24 cellular contexts compared by ENCODE assay signal in the genomic region with DNA sequence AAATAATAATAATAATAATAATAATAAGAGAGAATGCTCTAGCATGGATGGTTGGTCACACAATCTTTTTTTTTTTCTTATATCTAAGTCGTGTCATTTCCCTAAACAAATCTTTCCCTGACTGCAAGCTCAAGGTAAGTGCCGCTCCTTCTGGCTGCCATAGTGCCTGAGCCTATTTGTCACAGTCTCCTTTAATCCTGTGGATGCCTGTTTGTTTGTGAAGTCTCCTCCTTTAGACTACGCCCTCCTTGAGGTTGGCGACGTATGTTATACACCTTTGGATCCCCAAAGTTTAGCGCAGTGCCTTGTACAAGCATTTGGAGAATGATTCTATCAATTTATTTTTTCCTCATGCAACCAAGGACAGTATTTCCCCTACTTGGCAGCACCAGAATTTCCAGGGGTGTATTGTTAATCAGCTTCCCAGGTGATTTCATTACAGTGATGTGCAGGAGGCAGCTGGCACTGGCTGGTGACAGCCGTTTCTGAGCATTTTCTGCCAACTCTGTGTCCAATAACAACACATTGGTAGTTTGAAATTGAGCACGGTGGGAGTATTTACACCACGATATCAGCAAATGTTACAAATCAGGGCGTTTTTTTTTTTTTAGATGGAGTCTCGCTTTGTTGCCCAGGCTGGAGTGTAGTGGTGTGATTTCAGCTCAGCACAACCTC. TPM values are rescaled to one million over a fixed set of nuclear protein-coding genes. Genes with fewer than 3 reads are reported as not detected.
DNase-seq lines count a peak whose midpoint lies in the region; ATAC-seq, FAIRE-seq and TF ChIP-seq lines count a peak whose summit lies in the region.
"Had no signal": no experiment of that assay in that cellular context is flagged by ENCODE, and none has a peak within 500 bp of the region (broad histone marks: within the 10 kb centered on the region; RNA-seq: fewer than 3 reads in every experiment).

No MANE protein-coding gene starts in this region.

- H3K36me3 ChIP-seq in left ventricle myocardium inferior, result no peaks in the 10 kb centered on the region
- H3K36me3 ChIP-seq in mesenchymal stem cell (ENCODE audit: control insufficient read depth in 1 of 2, insufficient read depth in 2 of 2, low read depth in 1 of 2, low read length in 2 of 2), result no peaks in the 10 kb centered on the region
- no peaks in the 10 kb centered on the region for H3K36me3 ChIP-seq in small intestine (ENCODE audit: control insufficient read depth in 2 of 2, insufficient read depth in 2 of 2, low read length in 2 of 2)
- H3K36me3 ChIP-seq: BE2C had no signal

- H3K9ac ChIP-seq in mesenchymal stem cell (ENCODE audit: low read length), result no peak overlapping the region

- ATAC-seq in HG03045 (IDR thresholded peaks at IDR 0.05; ENCODE audit: unreplicated experiment) (no peak), GM21619 (IDR thresholded peaks at IDR 0.05; ENCODE audit: unreplicated experiment) (no peak)

- H3K18ac ChIP-seq in mesenchymal stem cell (ENCODE audit: low read depth in 1 of 2, low read length in 2 of 2), result no peak overlapping the region

- no peak for TF ChIP-seq CTCF in left ventricle myocardium inferior (IDR thresholded peaks at IDR 0.05; ENCODE audit: borderline replicate concordance)

- no peaks in the 10 kb centered on the region for H3K27me3 ChIP-seq in left ventricle myocardium inferior (ENCODE audit: low read depth)
- H3K27me3 ChIP-seq in mesenchymal stem cell (ENCODE audit: control insufficient read depth in 1 of 2, insufficient read depth in 1 of 2, low read length in 2 of 2), result no peaks in the 10 kb centered on the region
- H3K27me3 ChIP-seq in small intestine (ENCODE audit: control insufficient read depth in 2 of 2, insufficient read depth in 2 of 2, low read length in 2 of 2), result no peaks in the 10 kb centered on the region
- H3K27me3 ChIP-seq: BE2C had no signal

- no peak overlapping the region for H3K4ac ChIP-seq in mesenchymal stem cell (ENCODE audit: low read depth in 1 of 2, low read length in 2 of 2)

- no peak overlapping the region for H4K91ac ChIP-seq in mesenchymal stem cell (ENCODE audit: low read length)

- no peak overlapping the region for H2BK15ac ChIP-seq in mesenchymal stem cell (ENCODE audit: low read depth, poor library complexity, severe bottlenecking)

- H3K9me3 ChIP-seq in left ventricle myocardium inferior (replicated peaks) (peaks cover 26% of the 10 kb centered on the region), mesenchymal stem cell (ENCODE audit: control insufficient read depth, low read length) (peaks cover 6% of the 10 kb centered on the region), small intestine (ENCODE audit: control insufficient read depth, low read depth) (no peaks in the 10 kb centered on the region)
- H3K9me3 ChIP-seq: BE2C had no signal

- intact Hi-C loops in cardiac septum (cut with DNase I) (no loop called here), left ventricle myocardium inferior (cut with micrococcal nuclease) (no loop called here)

- no peak overlapping the region for H2BK120ac ChIP-seq in mesenchymal stem cell (ENCODE audit: low read depth, low read length)

- H2AFZ ChIP-seq in mesenchymal stem cell (ENCODE audit: low read depth, low read length), result no peak overlapping the region

- H3K4me3 ChIP-seq in left ventricle myocardium inferior (no peak overlapping the region), mesenchymal stem cell (ENCODE audit: insufficient read depth in 1 of 2, low read depth in 1 of 2, low read length in 2 of 2) (no peak overlapping the region), small intestine (ENCODE audit: low read depth in 1 of 2, low read length in 2 of 2) (no peak overlapping the region)

- peak overlapping the region; percentile 34 for H3K4me2 ChIP-seq in mesenchymal stem cell (ENCODE audit: low read length, poor library complexity, severe bottlenecking)

- H3K79me1 ChIP-seq in mesenchymal stem cell (replicated peaks; ENCODE audit: low read length, poor library complexity, severe bottlenecking), result no peaks in the 10 kb centered on the region

- DNase-seq in cardiac septum (ENCODE audit: low spot score) (peak; percentile 10), left ventricle myocardium inferior (no peak), mesenchymal stem cell (no peak), small intestine (peak; percentile 46), epidermal melanocyte (ENCODE audit: insufficient read length, low spot score) (no peak)
- DNase-seq: BE2C; Calu3; CD8-positive, alpha-beta memory T cell; DMS79 treated with DMSO at 0.1 percent for 48 hours; GF-D8; GOT3; HCEC 1CT; NCI-H1048; NCI-H1417; NCI-H1694 treated with DMSO at 0.1 percent for 48 hours; NCI-H2081; NCI-H2227 treated with DMSO at 0.1 percent for 48 hours; NCI-H510A had no signal

- no peak overlapping the region for H3K27ac ChIP-seq in left ventricle myocardium inferior (replicated peaks)
- no peak overlapping the region for H3K27ac ChIP-seq in mesenchymal stem cell (ENCODE audit: low read length, poor library complexity, severe bottlenecking)
- H3K27ac ChIP-seq in small intestine (ENCODE audit: low read depth in 1 of 2, low read length in 1 of 2), result peak overlapping the region; percentile 37 to 39
- H3K27ac ChIP-seq: 22Rv1 had no signal

- no peak overlapping the region for H2BK5ac ChIP-seq in mesenchymal stem cell (ENCODE audit: low read depth, low read length, poor library complexity, severe bottlenecking)

- no peak overlapping the region for H2AK5ac ChIP-seq in mesenchymal stem cell (ENCODE audit: low read length, severe bottlenecking)

- H3K4me1 ChIP-seq in left ventricle myocardium inferior (no peaks in the 10 kb centered on the region), mesenchymal stem cell (ENCODE audit: control insufficient read depth, insufficient read depth, low read depth, low read length) (no peaks in the 10 kb centered on the region), small intestine (ENCODE audit: control insufficient read depth in 2 of 2, insufficient read depth in 1 of 2, low read depth in 1 of 2, low read length in 1 of 2) (peaks cover 0 to 3% of the 10 kb centered on the region in 2 donors)
- H3K4me1 ChIP-seq: BE2C had no signal

- no peak overlapping the region for H3K23ac ChIP-seq in mesenchymal stem cell (ENCODE audit: low read length in 2 of 2)

- H2BK12ac ChIP-seq in mesenchymal stem cell (ENCODE audit: low read length in 2 of 2), result no peak overlapping the region

- H4K8ac ChIP-seq in mesenchymal stem cell (ENCODE audit: low read length), result no peak overlapping the region

- WGBS in mesenchymal stem cell, result 89% methylated on average over 9 of the region's 11 CpGs
- WGBS in small intestine, 3 donors, result 27 to 70% (median 52%) methylated on average over 11 of the region's 11 CpGs

- H3K14ac ChIP-seq in mesenchymal stem cell (ENCODE audit: low read length in 2 of 2), result no peak overlapping the region

- no peak for FAIRE-seq in small intestine (lab: Jason Lieb, UNC)
- FAIRE-seq: GM12891 had no signal

RNA-seq across cellular contexts. Expression of a gene that starts 26.6 kb away (rescaled TPM):
- not detected for total RNA-seq in cardiac septum
- total RNA-seq in left ventricle myocardium inferior, result not detected
- not detected for polyA plus RNA-seq in mesenchymal stem cell (2013, experiment 1 of 2)
- polyA plus RNA-seq in mesenchymal stem cell (2013, experiment 2 of 2), result not detected
- polyA plus RNA-seq in small intestine, result 10 to 100 TPM; 20.0 to 26.8 (median 21.2) TPM
- total RNA-seq: Calu3; CD8-positive, alpha-beta memory T cell had no signal
- polyA plus RNA-seq: CD14-positive monocyte; CD8-positive, alpha-beta memory T cell had no signal

RNA-seq across cellular contexts. Expression of a gene that starts 47.4 kb away (rescaled TPM):
- total RNA-seq in cardiac septum (3.7 TPM), left ventricle myocardium inferior (6.4 TPM)
- polyA plus RNA-seq in mesenchymal stem cell (2013, experiment 1 of 2), result 7.5 TPM
- polyA plus RNA-seq in mesenchymal stem cell (2013, experiment 2 of 2), result 6.3 TPM
- polyA plus RNA-seq in small intestine, result 10 to 100 TPM; 12.4 to 61.3 (median 38.0) TPM
- total RNA-seq: Calu3, HT-29 had no signal

Comparison
In these comparisons a context has a peak if more than half of its experiments do, and no peak if none do; other contexts are left out.
1. DNase-seq: peak in cardiac septum (single experiment) and small intestine (single experiment); none in left ventricle myocardium inferior (single experiment), mesenchymal stem cell (single experiment) and epidermal melanocyte (single experiment).
2. H3K27ac ChIP-seq: peak in small intestine (2 of 2); none in left ventricle myocardium inferior (single experiment) and mesenchymal stem cell (single experiment).